ENCODE assay signal across 36 cellular contexts in the genomic region with DNA sequence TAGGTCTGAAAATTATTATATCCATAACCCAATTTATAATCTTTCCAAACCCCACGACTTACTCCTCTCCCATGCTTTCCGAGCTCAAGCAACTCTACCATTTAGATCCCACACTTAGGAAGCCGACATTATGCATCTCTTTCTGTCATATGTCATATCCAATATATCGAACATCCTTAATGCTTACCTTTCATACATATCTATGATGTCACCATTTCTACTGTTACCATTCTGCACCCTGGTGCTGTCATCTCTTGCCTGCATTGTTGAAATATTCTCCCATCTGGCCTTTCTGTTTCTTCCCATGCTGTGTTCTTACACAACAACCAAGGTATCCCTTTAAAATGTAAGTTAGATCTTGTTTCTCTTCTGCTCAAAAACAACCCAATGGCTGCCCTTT.
DNase-seq lines count a peak whose midpoint lies in the region; ATAC-seq, FAIRE-seq and TF ChIP-seq lines count a peak whose summit lies in the region.
"Had no signal": no experiment of that assay in that cellular context is flagged by ENCODE, and none has a peak within 500 bp of the region (broad histone marks: within the 10 kb centered on the region; RNA-seq: fewer than 3 reads in every experiment).

No MANE protein-coding gene starts in this region.

- 9% methylated on average over 4 of the region's 4 CpGs for WGBS in HepG2 (ENCODE audit: low lambda C conversion rate)
- 53% methylated on average over 4 of the region's 4 CpGs for WGBS in right lobe of liver (ENCODE audit: insufficient coverage, low coverage, low lambda C conversion rate, missing lambda C conversion rate)

- CTCF ChIA-PET in HepG2 (lab: Yijun Ruan, JAX; ENCODE audit: low intra/inter-chr PET ratio, low total read pairs), result no interaction called here
- CTCF ChIA-PET in HEK293 (lab: Yijun Ruan, JAX), result no interaction called here

- no peak overlapping the region for H3K4me3 Mint-ChIP-seq in activated naive CD8-positive, alpha-beta T cell treated with anti-CD3 and anti-CD28 coated beads for 36 hours
- H3K4me3 Mint-ChIP-seq: B cell; CD14-positive monocyte; CD4-positive, alpha-beta memory T cell; CD4-positive, alpha-beta T cell; CD4-positive, CD25-positive, alpha-beta regulatory T cell; CD8-positive, alpha-beta memory T cell; CD8-positive, alpha-beta T cell had no signal

- DNase-seq in HepG2 (ENCODE audit: low spot score) (no peak), right lobe of liver (no peak), NCI-H69 (lab: John Stamatoyannopoulos, UW) (peak; percentile 17), osteoblast (ENCODE audit: insufficient read length, low spot score, missing footprints) (peak; percentile 0), T-helper 9 cell (no peak), cortex of kidney (lab: John Stamatoyannopoulos, UW) (no peak)
- no peak for DNase-seq in activated naive CD8-positive, alpha-beta T cell treated with anti-CD3 and anti-CD28 coated beads for 36 hours
- DNase-seq: 8988T; ACHN; AML-193; BE2C; C1 segment of cervical spinal cord; Caco-2; Calu3; CD4-positive, alpha-beta memory T cell; CD4-positive, alpha-beta T cell; CD4-positive, CD25-positive, alpha-beta regulatory T cell; CD8-positive, alpha-beta memory T cell; CD8-positive, alpha-beta T cell; COR-L47; DMS 273 treated with DMSO at 0.1 percent for 48 hours; DMS153; DMS53; DMS79; DMS79 treated with DMSO at 0.1 percent for 48 hours; DND-41; EL had no signal

- no peaks in the 10 kb centered on the region for H3K4me1 Mint-ChIP-seq in activated naive CD8-positive, alpha-beta T cell treated with anti-CD3 and anti-CD28 coated beads for 36 hours
- H3K4me1 Mint-ChIP-seq: B cell; CD14-positive monocyte; CD4-positive, alpha-beta memory T cell; CD4-positive, CD25-positive, alpha-beta regulatory T cell; CD8-positive, alpha-beta memory T cell had no signal

- H3K36me3 ChIP-seq in HepG2 (replicated peaks in 1 of 2; ENCODE audit: control insufficient read depth in 1 of 2, insufficient read depth in 2 of 2, low read length in 2 of 2), result no peaks in the 10 kb centered on the region
- no peaks in the 10 kb centered on the region for H3K36me3 ChIP-seq in right lobe of liver
- no peaks in the 10 kb centered on the region for H3K36me3 ChIP-seq in HEK293 (ENCODE audit: control insufficient read depth in 2 of 2, insufficient read depth in 1 of 2, low read length in 2 of 2)
- no peaks in the 10 kb centered on the region for H3K36me3 ChIP-seq in osteoblast (ENCODE audit: insufficient read depth, low read length)
- H3K36me3 ChIP-seq: BE2C; BLaER1; BLaER1 treated with 17β-estradiol and CSF1 and Interleukin-3, amounts not matched to agents 10 nM and 100 nM had no signal

- H3K27ac Mint-ChIP-seq in activated naive CD8-positive, alpha-beta T cell treated with anti-CD3 and anti-CD28 coated beads for 36 hours, result no peak overlapping the region
- H3K27ac Mint-ChIP-seq: B cell; CD14-positive monocyte; CD4-positive, alpha-beta memory T cell; CD4-positive, alpha-beta T cell; CD4-positive, CD25-positive, alpha-beta regulatory T cell; CD8-positive, alpha-beta memory T cell; CD8-positive, alpha-beta T cell had no signal

- no peak for TF ChIP-seq RAD21 in HepG2 (CRISPR knock-in tag; IDR thresholded peaks at IDR 0.05)

- H3K9me3 Mint-ChIP-seq in activated naive CD8-positive, alpha-beta T cell treated with anti-CD3 and anti-CD28 coated beads for 36 hours, result no peaks in the 10 kb centered on the region

- H2AFZ ChIP-seq in HepG2 (ENCODE audit: low read length), result no peak overlapping the region
- H2AFZ ChIP-seq in osteoblast (ENCODE audit: low read length), result no peak overlapping the region

- H3K27ac ChIP-seq in HepG2 (ENCODE audit: extremely low read length, insufficient read depth, low read length) (no peak overlapping the region), right lobe of liver (no peak overlapping the region), HEK293 (ENCODE audit: extremely low read depth, low read depth, low read length) (no peak overlapping the region), osteoblast (ENCODE audit: low read depth, low read length) (no peak overlapping the region)
- H3K27ac ChIP-seq: 22Rv1; A549; BLaER1; BLaER1 treated with 17β-estradiol and CSF1 and Interleukin-3, amounts not matched to agents 10 nM and 100 nM; C4-2B had no signal

- H3K36me3 Mint-ChIP-seq in activated naive CD8-positive, alpha-beta T cell treated with anti-CD3 and anti-CD28 coated beads for 36 hours, result no peaks in the 10 kb centered on the region
- H3K36me3 Mint-ChIP-seq: CD14-positive monocyte; CD4-positive, alpha-beta memory T cell; CD4-positive, CD25-positive, alpha-beta regulatory T cell; CD8-positive, alpha-beta memory T cell; CD8-positive, alpha-beta T cell had no signal

- BruUV-seq in HepG2 (replicated peaks; lab: Mats Ljungman, UMichigan), result no TSS peak

- H3K4me1 ChIP-seq in HepG2 (ENCODE audit: insufficient read depth, low read length) (no peaks in the 10 kb centered on the region), right lobe of liver (no peaks in the 10 kb centered on the region), HEK293 (ENCODE audit: control insufficient read depth, insufficient read depth, low read length) (0 out of 2 replicates have a peak, but pooled peaks cover 2% of the 10 kb centered on the region), osteoblast (ENCODE audit: insufficient read depth, low read length) (no peaks in the 10 kb centered on the region)
- H3K4me1 ChIP-seq: A549; BLaER1; BLaER1 treated with 17β-estradiol and CSF1 and Interleukin-3, amounts not matched to agents 10 nM and 100 nM; Caco-2 had no signal

- H4K20me1 ChIP-seq in HepG2 (ENCODE audit: insufficient read depth, low read length) (no peaks in the 10 kb centered on the region), osteoblast (ENCODE audit: insufficient read depth, low read length) (no peaks in the 10 kb centered on the region)
- H4K20me1 ChIP-seq: BLaER1; BLaER1 treated with 17β-estradiol and CSF1 and Interleukin-3, amounts not matched to agents 10 nM and 100 nM had no signal

- intact Hi-C loops in HepG2 (cut with micrococcal nuclease; ENCODE audit: unreplicated experiment), result no loop called here
- intact Hi-C loops in right lobe of liver (cut with DNase I), result no loop called here

- POLR2A ChIA-PET in HepG2 (lab: Yijun Ruan, JAX), result no interaction called here
- POLR2A ChIA-PET in HEK293 (lab: Yijun Ruan, JAX), result no interaction called here

- FAIRE-seq in HepG2 (lab: Jason Lieb, UNC), result no peak
- FAIRE-seq: A204.1, A549 had no signal

- TF ChIP-seq POLR2A in HepG2 (IDR thresholded peaks at IDR 0.05; ENCODE audit: insufficient read depth in 1 of 2, low read depth in 2 of 2, low read length in 2 of 2), result no peak
- no peak for TF ChIP-seq POLR2A in right lobe of liver (IDR thresholded peaks at IDR 0.05)

- no peak overlapping the region for H3K4me3 ChIP-seq in HepG2 (replicated peaks in 1 of 3; ENCODE audit: insufficient read depth in 1 of 3, low read depth in 2 of 3, low read length in 3 of 3)
- H3K4me3 ChIP-seq in right lobe of liver, result no peak overlapping the region
- H3K4me3 ChIP-seq in HEK293 (ENCODE audit: low read depth, low read length), result no peak overlapping the region
- no peak overlapping the region for H3K4me3 ChIP-seq in osteoblast (ENCODE audit: insufficient read depth, low read length)
- H3K4me3 ChIP-seq: A549; BLaER1; BLaER1 treated with 17β-estradiol and CSF1 and Interleukin-3, amounts not matched to agents 10 nM and 100 nM had no signal

- H3K4me2 ChIP-seq in HepG2 (ENCODE audit: low read depth, low read length), result no peak overlapping the region
- no peak overlapping the region for H3K4me2 ChIP-seq in osteoblast (ENCODE audit: insufficient read depth, low read length)
- H3K4me2 ChIP-seq: A549; BLaER1; BLaER1 treated with 17β-estradiol and CSF1 and Interleukin-3, amounts not matched to agents 10 nM and 100 nM had no signal

- H3K9me3 ChIP-seq in HepG2 (ENCODE audit: low read length) (no peaks in the 10 kb centered on the region), right lobe of liver (no peaks in the 10 kb centered on the region), HEK293 (ENCODE audit: control insufficient read depth, insufficient read depth, low read depth, low read length) (no peaks in the 10 kb centered on the region), osteoblast (ENCODE audit: low read depth, low read length) (no peaks in the 10 kb centered on the region)
- H3K9me3 ChIP-seq: A549; BE2C; BLaER1; BLaER1 treated with 17β-estradiol and CSF1 and Interleukin-3, amounts not matched to agents 10 nM and 100 nM; Caco-2 had no signal

- in situ Hi-C loops in HepG2 (cut with HindIII; ENCODE audit: extremely low pct_ligation_motif_present, low pct_unique_long_range_greater_than_20kb), result no loop called here

- TF ChIP-seq EP300 in HepG2 (IDR thresholded peaks at IDR 0.05; ENCODE audit: low read depth in 2 of 2, low read length in 2 of 2) (no peak), HepG2 (CRISPR knock-in tag; IDR thresholded peaks at IDR 0.05; ENCODE audit: borderline replicate concordance) (no peak)

- H3K9ac ChIP-seq in HepG2 (ENCODE audit: insufficient read depth, low read depth, low read length), result no peak overlapping the region
- H3K9ac ChIP-seq: BLaER1; BLaER1 treated with 17β-estradiol and CSF1 and Interleukin-3, amounts not matched to agents 10 nM and 100 nM had no signal

- H3K27me3 Mint-ChIP-seq in activated naive CD8-positive, alpha-beta T cell treated with anti-CD3 and anti-CD28 coated beads for 36 hours, result no peaks in the 10 kb centered on the region
- H3K27me3 Mint-ChIP-seq: B cell; CD4-positive, alpha-beta memory T cell; CD4-positive, alpha-beta T cell; CD4-positive, CD25-positive, alpha-beta regulatory T cell; CD8-positive, alpha-beta memory T cell had no signal

- H3K27me3 ChIP-seq in HepG2 (ENCODE audit: control insufficient read depth in 1 of 2, insufficient read depth in 2 of 2, low read length in 2 of 2) (0 out of 5 replicates have a peak, but pooled peaks cover 0 to 3% of the 10 kb centered on the region in 2 experiments), right lobe of liver (no peaks in the 10 kb centered on the region), osteoblast (ENCODE audit: insufficient read depth, low read length) (no peaks in the 10 kb centered on the region)
- H3K27me3 ChIP-seq: BE2C; BLaER1; BLaER1 treated with 17β-estradiol and CSF1 and Interleukin-3, amounts not matched to agents 10 nM and 100 nM had no signal

- no peaks in the 10 kb centered on the region for H3K79me2 ChIP-seq in HepG2 (ENCODE audit: insufficient read depth, low read length)
- H3K79me2 ChIP-seq in osteoblast (ENCODE audit: insufficient read depth, low read length), result no peaks in the 10 kb centered on the region

- TF ChIP-seq CTCF in HepG2 (CRISPR knock-in tag; IDR thresholded peaks at IDR 0.05), result no peak
- TF ChIP-seq CTCF in right lobe of liver (IDR thresholded peaks at IDR 0.05), result no peak
- no peak for TF ChIP-seq CTCF in HEK293 (tag by site-specific recombination; IDR thresholded peaks at IDR 0.05)
- no peak for TF ChIP-seq CTCF in osteoblast (IDR thresholded peaks at IDR 0.05; ENCODE audit: extremely low read depth, low read depth, low read length)

- no peak for ATAC-seq in HepG2
- ATAC-seq in right lobe of liver, result no peak
- ATAC-seq: A549; CD8-positive, alpha-beta T cell had no signal

TF ChIP-seq in HepG2, 621 proteins besides CTCF, POLR2A, EP300 and RAD21 (continues in another document):
- TF ChIP-seq ATF7 (IDR thresholded peaks at IDR 0.05), result peak; percentile 90
- no peak for TF ChIP-seq ATF7 (CRISPR knock-in tag; IDR thresholded peaks at IDR 0.05)

Comparison
In these comparisons a context has a peak if more than half of its experiments do, and no peak if none do; other contexts are left out.
1. DNase-seq: peak in NCI-H69 (single experiment) and osteoblast (single experiment); none in HepG2 (single experiment), right lobe of liver (0 of 3), activated naive CD8-positive, alpha-beta T cell treated with anti-CD3 and anti-CD28 coated beads for 36 hours (single experiment), T-helper 9 cell (single experiment) and cortex of kidney (single experiment).
2. Of the 63 proteins assayed by ChIP-seq in both HepG2 and HEK293: peak only in HepG2: none; only in HEK293: ATF2; in both: none; in neither: 62.